In genomic region chr19:51690359-51691121, GRCh38 we compare ENCODE assay signal across 8 cellular contexts. TPM values are rescaled to one million over a fixed set of nuclear protein-coding genes. Genes with fewer than 3 reads are reported as not detected.
DNase-seq lines count a peak whose midpoint lies in the region; ATAC-seq and TF ChIP-seq lines count a peak whose summit lies in the region.

No MANE protein-coding gene starts in this region.

- TF ChIP-seq CTCF in lower leg skin (IDR thresholded peaks at IDR 0.05), result no peak

- ATAC-seq in HG02571 (IDR thresholded peaks at IDR 0.05; ENCODE audit: unreplicated experiment) (no peak), GM19463 (IDR thresholded peaks at IDR 0.05; ENCODE audit: unreplicated experiment) (no peak)

- DNase-seq in ELF-1 (ENCODE audit: low read depth, low spot score) (peak; percentile 88), NCI-H2171 (lab: John Stamatoyannopoulos, UW) (peak; percentile 17), ecto neural progenitor cell (ENCODE audit: low spot score) (peak; percentile 84), lower leg skin (ENCODE audit: low spot score in 2 of 2) (peak; percentile 51 to 91)
- peak; percentile 78 to 82 for DNase-seq in activated CD4-positive, alpha-beta T cell treated with anti-CD3 and anti-CD28 coated beads, Interleukin-2, amount 50 U/mL, for 48 hours
- DNase-seq in stimulated activated CD4-positive, alpha-beta T cell treated with anti-CD3 and anti-CD28 coated beads, Interleukin-4, amount 100 ng/mL, for 4 hours, result peak; percentile 58 to 69

- H3K4me3 ChIP-seq in lower leg skin (ENCODE audit: low read depth, poor library complexity, severe bottlenecking), result peak overlapping the region; percentile 63

- intact Hi-C loops in lower leg skin (cut with DNase I; ENCODE audit: low total_unique reads), result loop anchor here (2.0 kb wide), 1 partner anchor 28 kb away; no protein-coding TSS in a partner anchor

- no peak for TF ChIP-seq POLR2A in lower leg skin (IDR thresholded peaks at IDR 0.05)

- WGBS in lower leg skin, 2 donors, result 1% methylated on average over 20 to 24 of the region's 25 CpGs

RNA-seq across cellular contexts. Expression of gene SPACA6, which starts 2.6 kb away (rescaled TPM):
- 1 to 10 TPM in 3 of 4 donors, under 1 TPM in 1; 0.74 to 5.1 (median 3.6) TPM for total RNA-seq in lower leg skin

RNA-seq across cellular contexts. Expression of gene HAS1, which starts 33.3 kb away (rescaled TPM):
- 1 to 10 TPM in 2 of 4 donors, under 1 TPM in 1, not detected in 1; 0.97 to 2.4 (median 2.4) TPM for total RNA-seq in lower leg skin

RNA-seq across cellular contexts. Expression of gene SIGLEC14, which starts 43.9 kb away (rescaled TPM):
- 1 to 10 TPM in 1 of 4 donors, under 1 TPM in 1, not detected in 2; 0.84 to 1.0 TPM for total RNA-seq in lower leg skin

Comparison
In these comparisons a context has a peak if more than half of its experiments do, and no peak if none do; other contexts are left out.
1. DNase-seq: peak in every context shown above with its lines; median percentile 88 in ELF-1; 84 in ecto neural progenitor cell; 80 in activated CD4-positive, alpha-beta T cell treated with anti-CD3 and anti-CD28 coated beads, Interleukin-2, amount 50 U/mL, for 48 hours; 71 in lower leg skin; 64 in stimulated activated CD4-positive, alpha-beta T cell treated with anti-CD3 and anti-CD28 coated beads, Interleukin-4, amount 100 ng/mL, for 4 hours; 17 in NCI-H2171.